In the genomic region with DNA sequence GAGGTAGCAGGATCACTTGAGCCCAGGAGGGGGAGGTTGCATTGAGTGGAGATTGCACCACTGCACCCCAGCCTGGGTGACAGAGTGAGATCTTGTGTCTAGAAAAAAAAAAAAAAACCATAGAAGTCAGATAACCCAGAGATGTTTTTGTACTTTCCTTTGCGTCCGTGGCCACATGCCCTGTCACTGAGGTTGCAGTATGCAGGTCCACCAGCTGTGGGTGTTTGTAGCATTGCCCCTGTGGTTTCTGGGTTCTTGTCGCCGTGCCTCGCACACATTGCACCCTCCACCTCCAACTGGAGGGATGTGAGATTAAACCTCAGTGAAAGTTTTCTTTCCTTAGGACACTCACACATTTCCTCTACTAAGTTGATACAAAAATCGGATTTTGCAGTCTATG, we compare ENCODE assay signal across 12 cellular contexts.
A peak's percentile ranks its signal among the peaks of the same experiment; 100 is the strongest.
DNase-seq lines count a peak whose midpoint lies in the region; ATAC-seq and TF ChIP-seq lines count a peak whose summit lies in the region.
"Had no signal": no experiment of that assay in that cellular context is flagged by ENCODE, and none has a peak within 500 bp of the region (broad histone marks: within the 10 kb centered on the region; RNA-seq: fewer than 3 reads in every experiment).

No MANE protein-coding gene starts in this region.

- peaks cover 10% of the 10 kb centered on the region for H3K36me3 Mint-ChIP-seq in activated T-cell treated with anti-CD3 and anti-CD28 coated beads, Interleukin-2, amount 50 U/mL, for 4 hours (ENCODE audit: insufficient read depth)

- peaks cover 73% of the 10 kb centered on the region for H3K4me1 Mint-ChIP-seq in activated T-cell treated with anti-CD3 and anti-CD28 coated beads, Interleukin-2, amount 50 U/mL, for 4 hours (ENCODE audit: low read depth)

- H3K4me3 Mint-ChIP-seq in activated T-cell treated with anti-CD3 and anti-CD28 coated beads, Interleukin-2, amount 50 U/mL, for 4 hours, result peak overlapping the region; percentile 33

- no peak for TF ChIP-seq POLR2A in vagina (IDR thresholded peaks at IDR 0.05)

- H3K27ac ChIP-seq in lower lobe of right lung (no peak overlapping the region), vagina (no peak overlapping the region)
- H3K27ac ChIP-seq: pancreas had no signal

- ATAC-seq in activated T-cell treated with anti-CD3 and anti-CD28 coated beads, Interleukin-2, amount 50 U/mL, for 4 hours, result peak; percentile 64 to 80
- peak; percentile 49 to 61 for ATAC-seq in lower lobe of right lung
- no peak for ATAC-seq in GM21619 (IDR thresholded peaks at IDR 0.05; ENCODE audit: unreplicated experiment)
- ATAC-seq: left lobe of liver had no signal

- H3K4me1 ChIP-seq in lower lobe of right lung (peaks cover 21% of the 10 kb centered on the region), vagina (peaks cover 4% of the 10 kb centered on the region)

- H3K27me3 ChIP-seq in lower lobe of right lung (ENCODE audit: low read depth), result no peaks in the 10 kb centered on the region
- no peaks in the 10 kb centered on the region for H3K27me3 ChIP-seq in vagina
- H3K27me3 ChIP-seq: pancreas had no signal

- DNase-seq in T-helper 9 cell (peak; percentile 42), lower lobe of right lung (no peak), cerebellar nuclear complex (lab: John Stamatoyannopoulos, UW) (no peak), vagina (ENCODE audit: extremely low spot score in 2 of 2) (no peak)
- DNase-seq in activated T-cell treated with anti-CD3 and anti-CD28 coated beads, Interleukin-2, amount 50 U/mL, for 4 hours, result peak; percentile 22
- DNase-seq in stimulated activated naive CD4-positive, alpha-beta T cell (lab: John Stamatoyannopoulos, UW), result peak in 5 of 6 experiments; percentile 6 to 55 (median 36)
- DNase-seq: DMS53, foreskin melanocyte, NCI-H187 treated with DMSO at 0.1 percent for 48 hours, pancreas had no signal

- no peaks in the 10 kb centered on the region for H3K27me3 Mint-ChIP-seq in activated T-cell treated with anti-CD3 and anti-CD28 coated beads, Interleukin-2, amount 50 U/mL, for 4 hours (ENCODE audit: low read depth)

- H3K9me3 Mint-ChIP-seq in activated T-cell treated with anti-CD3 and anti-CD28 coated beads, Interleukin-2, amount 50 U/mL, for 4 hours, result no peaks in the 10 kb centered on the region

- H3K4me3 ChIP-seq in lower lobe of right lung, result no peak overlapping the region
- H3K4me3 ChIP-seq in vagina, result no peak overlapping the region
- H3K4me3 ChIP-seq: pancreas had no signal

- no peak for TF ChIP-seq CTCF in lower lobe of right lung (IDR thresholded peaks at IDR 0.05)
- no peak for TF ChIP-seq CTCF in vagina (IDR thresholded peaks at IDR 0.05)

- H3K36me3 ChIP-seq in lower lobe of right lung (peaks cover 33% of the 10 kb centered on the region), vagina (no peaks in the 10 kb centered on the region)
- H3K36me3 ChIP-seq: pancreas had no signal

- intact Hi-C loops in lower lobe of right lung (cut with DNase I), result no loop called here
- intact Hi-C loops in vagina (cut with DNase I), result no loop called here

- H3K9me3 ChIP-seq in lower lobe of right lung (no peaks in the 10 kb centered on the region), vagina (no peaks in the 10 kb centered on the region)
- H3K9me3 ChIP-seq: pancreas had no signal

Comparison
In these comparisons a context has a peak if more than half of its experiments do, and no peak if none do; other contexts are left out.
1. DNase-seq: peak in T-helper 9 cell (single experiment), activated T-cell treated with anti-CD3 and anti-CD28 coated beads, Interleukin-2, amount 50 U/mL, for 4 hours (single experiment) and stimulated activated naive CD4-positive, alpha-beta T cell (5 of 6); none in lower lobe of right lung (single experiment), cerebellar nuclear complex (0 of 2) and vagina (0 of 2).